12 cellular contexts compared by ENCODE assay signal in genomic region chr2:150478206-150478974, GRCh38. TPM values are rescaled to one million over a fixed set of nuclear protein-coding genes. Genes with fewer than 3 reads are reported as not detected.
DNase-seq lines count a peak whose midpoint lies in the region; ATAC-seq and TF ChIP-seq lines count a peak whose summit lies in the region.
"Had no signal": no experiment of that assay in that cellular context is flagged by ENCODE, and none has a peak within 500 bp of the region (broad histone marks: within the 10 kb centered on the region; RNA-seq: fewer than 3 reads in every experiment).

No MANE protein-coding gene starts in this region.

- H3K27me3 ChIP-seq in heart left ventricle (no peaks in the 10 kb centered on the region), uterus (no peaks in the 10 kb centered on the region)

- H3K4me1 Mint-ChIP-seq in mesothelial cell of epicardium: peaks cover 98% of the 10 kb centered on the region
- H3K4me1 Mint-ChIP-seq in stimulated activated naive B cell treated with anti-CD40 and anti-IgM and Interleukin-4, amounts not matched to agents 10 μg/mL and 1 μg/mL and 100 μg/mL, for 72 hours: no peaks in the 10 kb centered on the region

- H3K9me3 ChIP-seq in heart left ventricle: no peaks in the 10 kb centered on the region
- H3K9me3 ChIP-seq in uterus: no peaks in the 10 kb centered on the region

- DNase-seq in heart left ventricle (no peak), left cardiac atrium (no peak), coronary artery (ENCODE audit: low spot score) (no peak), mesothelial cell of epicardium (ENCODE audit: low spot score in 2 of 2, unreplicated experiment in 2 of 2) (no peak), uterus (no peak), NOMO-1 treated with DMSO at 0.1 percent for 48 hours (lab: John Stamatoyannopoulos, UW; ENCODE audit: unreplicated experiment) (no peak), NCI-H774 (lab: John Stamatoyannopoulos, UW) (no peak)
- DNase-seq in stimulated activated naive B cell treated with anti-CD40 and anti-IgM and Interleukin-4, amounts not matched to agents 10 μg/mL and 1 μg/mL and 100 μg/mL, for 72 hours: no peak
- DNase-seq: effector CD4-positive, alpha-beta T cell; NCI-H2227 treated with DMSO at 0.1 percent for 48 hours; T-helper 2 cell had no signal

- H3K27ac ChIP-seq in heart left ventricle (peak overlapping the region; percentile 49 to 99 (median 78)), coronary artery (peak overlapping the region; percentile 17 to 28), uterus (peak overlapping the region; percentile 23 to 74)
- H3K27ac ChIP-seq: 22Rv1 had no signal

- intact Hi-C loops in heart left ventricle (cut with DNase I): loop anchor here in 1 of 10 donors (5.0 kb wide), 1 partner anchor 196 kb away; no protein-coding TSS in a partner anchor
- intact Hi-C loops in left cardiac atrium (cut with DNase I): no loop called here
- intact Hi-C loops in uterus (cut with DNase I; ENCODE audit: low total_unique reads): no loop called here

- peaks cover 0 to 15% (median 2%) of the 10 kb centered on the region in 9 donors for H3K36me3 ChIP-seq in heart left ventricle
- no peaks in the 10 kb centered on the region for H3K36me3 ChIP-seq in uterus

- no peaks in the 10 kb centered on the region for H3K27me3 Mint-ChIP-seq in mesothelial cell of epicardium (ENCODE audit: low read depth)
- H3K27me3 Mint-ChIP-seq in stimulated activated naive B cell treated with anti-CD40 and anti-IgM and Interleukin-4, amounts not matched to agents 10 μg/mL and 1 μg/mL and 100 μg/mL, for 72 hours: no peaks in the 10 kb centered on the region

- ATAC-seq in heart left ventricle: no peak
- no peak for ATAC-seq in left cardiac atrium
- no peak for ATAC-seq in stimulated activated naive B cell treated with anti-CD40 and anti-IgM and Interleukin-4, amounts not matched to agents 10 μg/mL and 1 μg/mL and 100 μg/mL, for 72 hours (replicated peaks)

- TF ChIP-seq POLR2A in heart left ventricle (IDR thresholded peaks at IDR 0.05): no peak
- no peak for TF ChIP-seq POLR2A in uterus (IDR thresholded peaks at IDR 0.05)

- WGBS in heart left ventricle, 4 donors: 24 to 28% (median 26%) methylated on average over 6 of the region's 6 CpGs

- peak overlapping the region; percentile 23 for H3K4me3 Mint-ChIP-seq in mesothelial cell of epicardium
- H3K4me3 Mint-ChIP-seq in stimulated activated naive B cell treated with anti-CD40 and anti-IgM and Interleukin-4, amounts not matched to agents 10 μg/mL and 1 μg/mL and 100 μg/mL, for 72 hours: no peak overlapping the region

- peaks cover 15 to 100% (median 89%) of the 10 kb centered on the region in 12 donors for H3K4me1 ChIP-seq in heart left ventricle
- H3K4me1 ChIP-seq in uterus: peaks cover 6 to 13% of the 10 kb centered on the region in 2 donors

- H3K4me3 ChIP-seq in heart left ventricle (peak overlapping the region in 5 of 12 donors; percentile 1 to 8 (median 2)), coronary artery (no peak overlapping the region), uterus (no peak overlapping the region)

- TF ChIP-seq CTCF in heart left ventricle (IDR thresholded peaks at IDR 0.05) (no peak), coronary artery (IDR thresholded peaks at IDR 0.05) (no peak), mesothelial cell of epicardium (IDR thresholded peaks at IDR 0.05; ENCODE audit: unreplicated experiment) (no peak), uterus (IDR thresholded peaks at IDR 0.05) (no peak)

- H3K27ac Mint-ChIP-seq in mesothelial cell of epicardium: peak overlapping the region; percentile 97
- no peak overlapping the region for H3K27ac Mint-ChIP-seq in stimulated activated naive B cell treated with anti-CD40 and anti-IgM and Interleukin-4, amounts not matched to agents 10 μg/mL and 1 μg/mL and 100 μg/mL, for 72 hours

- no peaks in the 10 kb centered on the region for H3K9me3 Mint-ChIP-seq in mesothelial cell of epicardium
- peaks cover 0 to 1% of the 10 kb centered on the region in 2 donors for H3K9me3 Mint-ChIP-seq in stimulated activated naive B cell treated with anti-CD40 and anti-IgM and Interleukin-4, amounts not matched to agents 10 μg/mL and 1 μg/mL and 100 μg/mL, for 72 hours

- peaks cover 28% of the 10 kb centered on the region for H3K36me3 Mint-ChIP-seq in mesothelial cell of epicardium
- no peaks in the 10 kb centered on the region for H3K36me3 Mint-ChIP-seq in stimulated activated naive B cell treated with anti-CD40 and anti-IgM and Interleukin-4, amounts not matched to agents 10 μg/mL and 1 μg/mL and 100 μg/mL, for 72 hours

RNA-seq across cellular contexts. Expression of gene RND3, which starts 9.1 kb away (rescaled TPM):
- total RNA-seq in heart left ventricle: 10 to 100 TPM; 16.8 to 40.1 (median 30.2) TPM
- polyA plus RNA-seq in heart left ventricle: 10 to 100 TPM; 17.1 to 30.6 TPM
- 10 to 100 TPM; 18.5 to 29.2 TPM for total RNA-seq in left cardiac atrium
- total RNA-seq in mesothelial cell of epicardium: 140 to 145 TPM (median 144 TPM) in 3 replicates
- 10 to 100 TPM; 12.6 to 69.4 (median 41.1) TPM for total RNA-seq in uterus

Comparison
In these comparisons a context has a peak if more than half of its experiments do, and no peak if none do; other contexts are left out.
1. H3K27ac ChIP-seq: peak in every context shown above with its lines; median percentile 78 in heart left ventricle; 48 in uterus; 22 in coronary artery.